In genomic region chr12:89213139-89213538, GRCh38 we compare ENCODE assay signal across 15 cellular contexts.
"Had no signal": no experiment of that assay in that cellular context is flagged by ENCODE, and none has a peak within 500 bp of the region (broad histone marks: within the 10 kb centered on the region; RNA-seq: fewer than 3 reads in every experiment).

No MANE protein-coding gene starts in this region.

- H3K36me3 ChIP-seq: SJSA1, transverse colon had no signal

- DNase-seq: activated CD4-positive, alpha-beta T cell treated with anti-CD3 and anti-CD28 coated beads for 48 hours; activated CD8-positive, alpha-beta memory T cell treated with anti-CD3 and anti-CD28 coated beads, Interleukin-2, amount 50 U/mL, for 48 hours; activated CD8-positive, alpha-beta T cell treated with anti-CD3 and anti-CD28 coated beads, Interleukin-2, amount 10 ng/mL, durations not matched to agents 7 days and 5 days; activated naive CD4-positive, alpha-beta T cell; cortex of kidney; effector CD8-positive, alpha-beta T cell; mesenchymal stem cell; nephron progenitor cell; retina; T1000; transverse colon had no signal

- H3K4me1 ChIP-seq: SJSA1 had no signal

- H3K27ac ChIP-seq: SJSA1 had no signal

- H3K36me3 Mint-ChIP-seq: WTC11 had no signal

- H3K4me3 Mint-ChIP-seq: activated CD8-positive, alpha-beta T cell treated with anti-CD3 and anti-CD28 coated beads, Interleukin-2, amount 10 ng/mL, durations not matched to agents 7 days and 5 days; central memory CD8-positive, alpha-beta T cell; nephron progenitor cell; WTC11 had no signal

- H3K9me3 Mint-ChIP-seq: central memory CD8-positive, alpha-beta T cell; nephron progenitor cell; WTC11 had no signal

- H3K4me3 ChIP-seq: SJSA1, smooth muscle cell, transverse colon had no signal

- H3K4me2 ChIP-seq: smooth muscle cell had no signal

- H3K27ac Mint-ChIP-seq: activated CD8-positive, alpha-beta T cell treated with anti-CD3 and anti-CD28 coated beads, Interleukin-2, amount 10 ng/mL, durations not matched to agents 7 days and 5 days; nephron progenitor cell; WTC11 had no signal

- H3K27me3 ChIP-seq: SJSA1, transverse colon had no signal

- ATAC-seq: activated CD8-positive, alpha-beta T cell treated with anti-CD3 and anti-CD28 coated beads, Interleukin-2, amount 10 ng/mL, durations not matched to agents 7 days and 5 days; WTC11 had no signal

- H3K9me3 ChIP-seq: SJSA1, transverse colon had no signal
